11 cellular contexts compared by ENCODE assay signal in genomic region chr17:81044428-81044763, GRCh38. TPM values are rescaled to one million over a fixed set of nuclear protein-coding genes. Genes with fewer than 3 reads are reported as not detected.
DNase-seq lines count a peak whose midpoint lies in the region; ATAC-seq, FAIRE-seq and TF ChIP-seq lines count a peak whose summit lies in the region.
"Had no signal": no experiment of that assay in that cellular context is flagged by ENCODE, and none has a peak within 500 bp of the region (broad histone marks: within the 10 kb centered on the region; RNA-seq: fewer than 3 reads in every experiment).

No MANE protein-coding gene starts in this region.

- H3K27me3 ChIP-seq in Caco-2 (replicated peaks; ENCODE audit: control insufficient read depth, insufficient read depth, low read length) (no peaks in the 10 kb centered on the region), K562 (ENCODE audit: control insufficient read depth in 2 of 2, insufficient read depth in 2 of 2, low read length in 2 of 2) (no peaks in the 10 kb centered on the region), psoas muscle (ENCODE audit: insufficient read depth in 3 of 3, low read length in 2 of 3) (no peaks in the 10 kb centered on the region)
- H3K27me3 ChIP-seq: body of pancreas had no signal

- in situ Hi-C loops in K562 (cut with MboI) = no loop called here

- intact Hi-C loops in Caco-2 (cut with micrococcal nuclease; ENCODE audit: unreplicated experiment) = loop anchor here (5.0 kb wide), 1 partner anchor 53 kb away; no protein-coding TSS in a partner anchor
- intact Hi-C loops in K562 (cut with micrococcal nuclease) = loop anchor here (5.0 kb wide), 1 partner anchor 53 kb away; no protein-coding TSS in a partner anchor
- intact Hi-C loops in kidney (cut with DNase I) = no loop called here
- intact Hi-C loops in psoas muscle (cut with DNase I) = no loop called here

- no peak overlapping the region; a peak in 1 of 4 replicates for H3K9ac ChIP-seq in K562 (ENCODE audit: insufficient read depth in 1 of 2, low read depth in 2 of 2, low read length in 2 of 2)
- H3K9ac ChIP-seq in kidney (ENCODE audit: low read length in 2 of 2) = peak overlapping the region in 1 of 2 donors; percentile 44

- H3K9me3 ChIP-seq in Caco-2 = no peaks in the 10 kb centered on the region
- no peaks in the 10 kb centered on the region for H3K9me3 ChIP-seq in K562 (replicated peaks; ENCODE audit: control insufficient read depth, insufficient read depth, low read depth, low read length)
- no peaks in the 10 kb centered on the region for H3K9me3 ChIP-seq in kidney (ENCODE audit: control insufficient read depth in 1 of 2, low read length in 2 of 2)
- no peaks in the 10 kb centered on the region for H3K9me3 ChIP-seq in psoas muscle
- H3K9me3 ChIP-seq: body of pancreas had no signal

- ATAC-seq in K562 (no peak), psoas muscle (no peak), HG03378 (IDR thresholded peaks at IDR 0.05; ENCODE audit: unreplicated experiment) (no peak), HG03159 (IDR thresholded peaks at IDR 0.05; ENCODE audit: unreplicated experiment) (no peak)

- H3K4me3 ChIP-seq in Caco-2 (ENCODE audit: low read depth, low read length) (no peak overlapping the region), K562 (no peak overlapping the region), kidney (ENCODE audit: low read length in 2 of 2) (peak overlapping the region in 1 of 2 donors; percentile 40), psoas muscle (peak overlapping the region; percentile 8)
- H3K4me3 ChIP-seq: body of pancreas had no signal

- 85% methylated on average over 13 of the region's 14 CpGs for WGBS in K562 (ENCODE audit: insufficient coverage, low coverage, missing lambda C conversion rate)
- 29 to 32% (median 31%) methylated on average over 14 of the region's 14 CpGs for WGBS in psoas muscle, 3 donors

- no peak for TF ChIP-seq RAD21 in K562 (CRISPR knock-in tag; conservative IDR thresholded peaks at IDR 0.05 in 1 of 2, IDR thresholded peaks at IDR 0.05 in 1 of 2)

- peak overlapping the region; percentile 68 for H3K4me3 Mint-ChIP-seq in Caco-2 (ENCODE audit: unreplicated experiment)
- H3K4me3 Mint-ChIP-seq: activated T-cell treated with anti-CD3 and anti-CD28 coated beads, Interleukin-2, amount 50 U/mL, for 24 hours had no signal

- TF ChIP-seq EP300 in K562 (IDR thresholded peaks at IDR 0.05; ENCODE audit: low read length) = no peak

- CTCF ChIA-PET in Caco-2 (lab: Charles Lee) (interaction anchor here (0.9 to 1.4 kb wide), 3 partner anchors 11 to 57 kb away, joined by 3 read pairs; no protein-coding TSS in a partner anchor), K562 (lab: Yijun Ruan, JAX; ENCODE audit: low intra/inter-chr PET ratio) (no interaction called here)

- FAIRE-seq in K562 (lab: Jason Lieb, UNC) (no peak), kidney (lab: Jason Lieb, UNC) (no peak)
- FAIRE-seq: islet of Langerhans had no signal

- no peak overlapping the region for H2AFZ ChIP-seq in K562 (ENCODE audit: low read depth, low read length)

- H3K9me3 Mint-ChIP-seq in Caco-2 (ENCODE audit: unreplicated experiment) = no peaks in the 10 kb centered on the region
- H3K9me3 Mint-ChIP-seq: activated T-cell treated with anti-CD3 and anti-CD28 coated beads, Interleukin-2, amount 50 U/mL, for 24 hours had no signal

- peaks cover 36% of the 10 kb centered on the region for H4K20me1 ChIP-seq in K562 (replicated peaks; ENCODE audit: control insufficient read depth, insufficient read depth, low read length)

- H3K36me3 ChIP-seq in Caco-2 (ENCODE audit: control insufficient read depth, insufficient read depth, low read length) (peaks cover 1% of the 10 kb centered on the region; the same call in 1 of the 2 replicates), K562 (ENCODE audit: control insufficient read depth, insufficient read depth, low read length) (peaks cover 14% of the 10 kb centered on the region; the same call in 1 of the 3 replicates), kidney (ENCODE audit: control insufficient read depth in 1 of 2, insufficient read depth in 2 of 2, low read length in 2 of 2) (peaks cover 0 to 6% of the 10 kb centered on the region in 2 donors), psoas muscle (ENCODE audit: insufficient read depth in 1 of 2, low read depth in 1 of 2) (no peaks in the 10 kb centered on the region)

- peaks cover 14% of the 10 kb centered on the region for H3K9me1 ChIP-seq in K562 (ENCODE audit: control insufficient read depth, insufficient read depth, low read length)

- H3K4me2 ChIP-seq in K562 (ENCODE audit: insufficient read depth, low read length) = no peak overlapping the region

- TF ChIP-seq CTCF in Caco-2 (IDR thresholded peaks at IDR 0.05; ENCODE audit: insufficient read depth in 1 of 2, low read depth in 1 of 2, low read length in 1 of 2, severe bottlenecking in 1 of 2, unreplicated experiment in 1 of 2) (no peak), K562 (IDR thresholded peaks at IDR 0.05 in 2 of 3, conservative IDR thresholded peaks at IDR 0.05 in 1 of 3; ENCODE audit: insufficient read depth in 2 of 3, low read depth in 1 of 3, low read length in 3 of 3) (no peak), kidney (IDR thresholded peaks at IDR 0.05; ENCODE audit: borderline replicate concordance, extremely low read depth, insufficient read depth) (no peak), psoas muscle (IDR thresholded peaks at IDR 0.05) (no peak)

- H3K27me3 Mint-ChIP-seq in Caco-2 (ENCODE audit: insufficient read depth, unreplicated experiment) = no peaks in the 10 kb centered on the region
- H3K27me3 Mint-ChIP-seq: activated T-cell treated with anti-CD3 and anti-CD28 coated beads, Interleukin-2, amount 50 U/mL, for 24 hours had no signal

- H3K4me1 ChIP-seq in Caco-2 (peaks cover 75% of the 10 kb centered on the region), K562 (replicated peaks in 1 of 2; ENCODE audit: control insufficient read depth in 2 of 2, insufficient read depth in 2 of 2, low read length in 2 of 2) (peaks cover 23 to 81% of the 10 kb centered on the region in 2 experiments), kidney (ENCODE audit: control insufficient read depth in 1 of 2, insufficient read depth in 1 of 2, low read depth in 1 of 2, low read length in 2 of 2) (peaks cover 66 to 69% of the 10 kb centered on the region in 2 donors), psoas muscle (peaks cover 22% of the 10 kb centered on the region)

- DNase-seq in Caco-2 (no peak), K562 (ENCODE audit: extremely low read depth in 1 of 4, low spot score in 3 of 4) (no peak), kidney (no peak), psoas muscle (no peak), HuH-7 (ENCODE audit: low spot score) (no peak)
- no peak for DNase-seq in activated naive CD4-positive, alpha-beta T cell treated with Interleukin-2 at 50 U/mL for 16 hours
- DNase-seq: activated T-cell treated with anti-CD3 and anti-CD28 coated beads, Interleukin-2, amount 50 U/mL, for 24 hours had no signal

- BruUV-seq in Caco-2 (replicated peaks; lab: Mats Ljungman, UMichigan) (no TSS peak), K562 (replicated peaks; lab: Mats Ljungman, UMichigan) (no TSS peak)

- POLR2A ChIA-PET in Caco-2 (lab: Charles Lee) = interaction anchor here (1.1 to 1.7 kb wide), 4 partner anchors 9 to 195 kb away, joined by 6 to 11 read pairs (median 8); partner anchors contain the start of genes BAIAP2, CEP131, NDUFAF8 and TEPSIN
- POLR2A ChIA-PET in K562 (lab: Yijun Ruan, JAX) = interaction anchor here (0.7 to 1.8 kb wide), 3 partner anchors 9 to 514 kb away, joined by 3 to 6 read pairs (median 3); partner anchors contain the start of gene BAIAP2

- peaks cover 52% of the 10 kb centered on the region for H3K4me1 Mint-ChIP-seq in Caco-2 (ENCODE audit: low read depth, unreplicated experiment)

- H3K27ac Mint-ChIP-seq in Caco-2 (ENCODE audit: unreplicated experiment) = peak overlapping the region; percentile 97
- H3K27ac Mint-ChIP-seq: activated T-cell treated with anti-CD3 and anti-CD28 coated beads, Interleukin-2, amount 50 U/mL, for 24 hours had no signal

- H3K36me3 Mint-ChIP-seq in Caco-2 (ENCODE audit: insufficient read depth, unreplicated experiment) = peaks cover 57% of the 10 kb centered on the region

- H3K27ac ChIP-seq in K562 (ENCODE audit: extremely low read depth, low read depth, low read length) (no peak overlapping the region), kidney (ENCODE audit: low read depth in 2 of 2, low read length in 2 of 2) (peak overlapping the region; percentile 83 to 87), psoas muscle (peak overlapping the region; percentile 48)

- TF ChIP-seq POLR2A in K562 (conservative IDR thresholded peaks at IDR 0.05) = no peak

- H3K79me2 ChIP-seq in K562 (ENCODE audit: control insufficient read depth, insufficient read depth, low read length) = peaks cover 83% of the 10 kb centered on the region

RNA-seq across cellular contexts. Expression of gene BAIAP2, which starts 9.4 kb away (rescaled TPM):
- 52.6 and 57.7 TPM in 2 replicates for total RNA-seq in Caco-2 (2022)
- 69.8 and 141 TPM in 2 replicates for total RNA-seq in K562 (2011; cell fraction: chromatin; rRNA removed; ENCODE audit: low replicate concordance)
- total RNA-seq in K562 (2011; cell fraction: nucleolus; rRNA removed) = 54.5 and 61.0 TPM in 2 replicates
- total RNA-seq in K562 (2011; cell fraction: nucleoplasm; rRNA removed) = 40.5 and 42.0 TPM in 2 replicates
- 26.7 and 31.9 TPM in 2 replicates for total RNA-seq in K562 (2014; rRNA removed)
- total RNA-seq in K562 (2014; rRNA removed; fragmentation: Illumina TruSeq; extraction: Trizol) = 14.2 and 17.7 TPM in 2 replicates
- 18.4 and 21.2 TPM in 2 replicates for total RNA-seq in K562 (2015; rRNA removed; fragmentation: Illumina TruSeq; extraction: Trizol)
- 44.7 and 51.6 TPM in 2 replicates for total RNA-seq in K562 (2021)
- polyA plus RNA-seq in K562 (2011; rRNA removed) = 9.8 and 13.6 TPM in 2 replicates
- 9.8 and 28.7 TPM in 2 replicates for polyA plus RNA-seq in K562 (2011; cell fraction: cytosol; rRNA removed)
- 37.7 and 77.3 TPM in 2 replicates for polyA plus RNA-seq in K562 (2011; cell fraction: nucleus; rRNA removed)
- 37.1 and 42.6 TPM in 2 replicates for polyA plus RNA-seq in K562 (2012)
- polyA plus RNA-seq in K562 (2014; fragmentation: Illumina TruSeq; extraction: Trizol) = 20.7 and 30.0 TPM in 2 replicates
- polyA plus RNA-seq in K562 (2014; fragmentation: Nextera tagmentation; extraction: Ambion mirVana) = 1 to 10 TPM; 2.3 to 2.4 TPM
- 17.3 and 23.2 TPM in 2 replicates for polyA plus RNA-seq in K562 (2014; rRNA removed)
- polyA minus RNA-seq in K562 (2011; rRNA and poly(A)+ RNA removed) = 11.9 and 13.6 TPM in 2 replicates
- polyA minus RNA-seq in K562 (2011; cell fraction: cytosol; rRNA and poly(A)+ RNA removed) = 22.8 and 24.8 TPM in 2 replicates
- polyA minus RNA-seq in K562 (2011; cell fraction: nucleus; rRNA and poly(A)+ RNA removed) = 38.3 and 38.6 TPM in 2 replicates
- total RNA-seq in kidney = 45.8 TPM
- polyA plus RNA-seq in kidney (ENCODE audit: insufficient read depth, low read depth, low replicate concordance) = 44.5 TPM
- total RNA-seq in psoas muscle = 10 to 100 TPM in 2 of 4 donors, 1 to 10 TPM in 2; 4.7 to 28.9 (median 10.0) TPM
- polyA plus RNA-seq in psoas muscle = 10 to 100 TPM in 1 of 3 donors, 1 to 10 TPM in 2; 3.9 to 13.5 (median 6.5) TPM

RNA-seq across cellular contexts. Expression of gene CHMP6, which starts 52.8 kb away (rescaled TPM):
- 20.1 and 23.2 TPM in 2 replicates for total RNA-seq in Caco-2 (2022)
- total RNA-seq in K562 (2011; cell fraction: chromatin; rRNA removed; ENCODE audit: low replicate concordance) = 33.8 and 66.2 TPM in 2 replicates
- 40.5 and 47.9 TPM in 2 replicates for total RNA-seq in K562 (2011; cell fraction: nucleolus; rRNA removed)
- 22.9 and 24.6 TPM in 2 replicates for total RNA-seq in K562 (2011; cell fraction: nucleoplasm; rRNA removed)
- total RNA-seq in K562 (2014; rRNA removed) = 10.3 and 12.9 TPM in 2 replicates
- 14.4 and 15.7 TPM in 2 replicates for total RNA-seq in K562 (2014; rRNA removed; fragmentation: Illumina TruSeq; extraction: Trizol)
- total RNA-seq in K562 (2015; rRNA removed; fragmentation: Illumina TruSeq; extraction: Trizol) = 12.7 and 13.8 TPM in 2 replicates
- 25.6 and 26.8 TPM in 2 replicates for total RNA-seq in K562 (2021)
- 8.0 and 13.4 TPM in 2 replicates for polyA plus RNA-seq in K562 (2011; rRNA removed)
- 10.5 and 35.5 TPM in 2 replicates for polyA plus RNA-seq in K562 (2011; cell fraction: cytosol; rRNA removed)
- polyA plus RNA-seq in K562 (2011; cell fraction: nucleus; rRNA removed) = 10.7 and 20.1 TPM in 2 replicates
- polyA plus RNA-seq in K562 (2012) = 13.7 and 20.1 TPM in 2 replicates
- polyA plus RNA-seq in K562 (2014; fragmentation: Illumina TruSeq; extraction: Trizol) = 11.4 and 15.5 TPM in 2 replicates
- polyA plus RNA-seq in K562 (2014; fragmentation: Nextera tagmentation; extraction: Ambion mirVana) = 1 to 10 TPM in 1 of 2 experiments, under 1 TPM in 1; 0.25 to 1.8 TPM
- polyA plus RNA-seq in K562 (2014; rRNA removed) = 28.3 and 30.4 TPM in 2 replicates
- polyA minus RNA-seq in K562 (2011; rRNA and poly(A)+ RNA removed) = 11.2 and 15.9 TPM in 2 replicates
- polyA minus RNA-seq in K562 (2011; cell fraction: cytosol; rRNA and poly(A)+ RNA removed) = 5.0 and 8.7 TPM in 2 replicates
- polyA minus RNA-seq in K562 (2011; cell fraction: nucleus; rRNA and poly(A)+ RNA removed) = 13.5 and 13.7 TPM in 2 replicates
- 28.0 TPM for total RNA-seq in kidney
- 34.1 TPM for polyA plus RNA-seq in kidney (ENCODE audit: insufficient read depth, low read depth, low replicate concordance)
- total RNA-seq in psoas muscle = 10 to 100 TPM; 32.0 to 36.9 (median 33.6) TPM
- polyA plus RNA-seq in psoas muscle = 10 to 100 TPM; 38.3 to 53.2 (median 45.6) TPM

Comparison
In these comparisons a context has a peak if more than half of its experiments do, and no peak if none do; other contexts are left out.
1. intact Hi-C loops: an anchor here in Caco-2 (5.0 kb wide) and K562 (5.0 kb wide); none called in kidney and psoas muscle.